1 cellular context compared by ENCODE assay signal in the genomic region with DNA sequence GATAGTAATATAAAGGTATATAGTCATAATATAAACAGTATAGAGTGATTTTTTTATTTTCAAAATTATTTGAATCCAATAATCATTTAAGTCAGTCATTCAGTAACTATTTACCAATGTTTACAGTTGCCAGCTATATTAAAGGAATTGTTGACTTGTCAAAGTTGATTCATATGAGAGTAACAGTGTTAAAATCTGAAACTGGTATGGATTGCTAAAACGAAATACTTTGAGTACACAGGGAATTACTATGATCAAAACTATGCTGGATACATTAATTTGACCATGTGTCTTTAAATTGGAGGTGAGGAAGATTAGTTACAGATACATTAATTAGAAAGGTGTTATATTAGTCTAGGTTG.
TF ChIP-seq lines count a peak whose summit lies in the region.

No MANE protein-coding gene starts in this region.

TF ChIP-seq in SK-N-SH treated with all-trans-retinoic acid at 6 μM for 48 hours, 23 proteins besides CTCF, POLR2A, EP300 and RAD21 (continued from another document):
- TF ChIP-seq PATZ1 (CRISPR knock-in tag; IDR thresholded peaks at IDR 0.05; ENCODE audit: borderline replicate concordance), result no peak
- no peak for TF ChIP-seq ARNTL (CRISPR knock-in tag; IDR thresholded peaks at IDR 0.05; ENCODE audit: borderline replicate concordance, low read depth)
- TF ChIP-seq GLIS3 (CRISPR knock-in tag; IDR thresholded peaks at IDR 0.05), result no peak
- TF ChIP-seq PPARA (CRISPR knock-in tag; IDR thresholded peaks at IDR 0.05; ENCODE audit: borderline replicate concordance), result no peak
- TF ChIP-seq, protein P1, sequence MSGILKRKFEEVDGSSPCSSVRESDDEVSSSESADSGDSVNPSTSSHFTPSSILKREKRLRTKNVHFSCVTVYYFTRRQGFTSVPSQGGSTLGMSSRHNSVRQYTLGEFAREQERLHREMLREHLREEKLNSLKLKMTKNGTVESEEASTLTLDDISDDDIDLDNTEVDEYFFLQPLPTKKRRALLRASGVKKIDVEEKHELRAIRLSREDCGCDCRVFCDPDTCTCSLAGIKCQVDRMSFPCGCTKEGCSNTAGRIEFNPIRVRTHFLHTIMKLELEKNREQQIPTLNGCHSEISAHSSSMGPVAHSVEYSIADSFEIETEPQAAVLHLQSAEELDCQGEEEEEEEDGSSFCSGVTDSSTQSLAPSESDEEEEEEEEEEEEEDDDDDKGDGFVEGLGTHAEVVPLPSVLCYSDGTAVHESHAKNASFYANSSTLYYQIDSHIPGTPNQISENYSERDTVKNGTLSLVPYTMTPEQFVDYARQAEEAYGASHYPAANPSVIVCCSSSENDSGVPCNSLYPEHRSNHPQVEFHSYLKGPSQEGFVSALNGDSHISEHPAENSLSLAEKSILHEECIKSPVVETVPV (CRISPR knock-in tag; IDR thresholded peaks at IDR 0.05), result no peak
- TF ChIP-seq BACH2 (CRISPR knock-in tag; IDR thresholded peaks at IDR 0.05; ENCODE audit: borderline replicate concordance), result no peak
- TF ChIP-seq CSDC2 (CRISPR knock-in tag; IDR thresholded peaks at IDR 0.05), result no peak
- TF ChIP-seq ZNF565 (CRISPR knock-in tag; conservative IDR thresholded peaks at IDR 0.05; ENCODE audit: low read depth), result no peak
- no peak for TF ChIP-seq ZFP30 (CRISPR knock-in tag; IDR thresholded peaks at IDR 0.05)
- no peak for TF ChIP-seq ZFP3 (CRISPR knock-in tag; IDR thresholded peaks at IDR 0.05)
TF ChIP-seq in SK-N-SH treated with all-trans-retinoic acid at 6 μM for 48 hours: peak in this region for 0.
